Comparison of ENCODE assay signal across 10 cellular contexts in genomic region chr2:240319855-240320560, GRCh38.
DNase-seq lines count a peak whose midpoint lies in the region; ATAC-seq and TF ChIP-seq lines count a peak whose summit lies in the region.
"Had no signal": no experiment of that assay in that cellular context is flagged by ENCODE, and none has a peak within 500 bp of the region (broad histone marks: within the 10 kb centered on the region; RNA-seq: fewer than 3 reads in every experiment).

No MANE protein-coding gene starts in this region.

- intact Hi-C loops in HCT116 (cut with micrococcal nuclease), result no loop called here
- intact Hi-C loops in body of pancreas (cut with DNase I), result no loop called here
- intact Hi-C loops in OCI-LY7 (cut with micrococcal nuclease; ENCODE audit: unreplicated experiment), result no loop called here

- H3K27ac ChIP-seq in HCT116 (ENCODE audit: low read depth, low read length) (0 out of 2 replicates have a peak overlapping the region, but pooled peaks have one; percentile 6), body of pancreas (no peak overlapping the region), OCI-LY7 (ENCODE audit: low read depth, low read length, poor library complexity, severe bottlenecking) (no peak overlapping the region)

- H3K4me1 Mint-ChIP-seq in stimulated activated effector memory CD8-positive, alpha-beta T cell treated with anti-CD3 and anti-CD28 coated beads, Interleukin-12 subunit alpha, Interleukin-12 subunit beta, amount 100 ng/mL, for 72 hours, result no peaks in the 10 kb centered on the region
- H3K4me1 Mint-ChIP-seq: activated B cell treated with CpG ODN at 0.5 μM for 24 hours had no signal

- no peaks in the 10 kb centered on the region for H3K9me3 Mint-ChIP-seq in stimulated activated effector memory CD8-positive, alpha-beta T cell treated with anti-CD3 and anti-CD28 coated beads, Interleukin-12 subunit alpha, Interleukin-12 subunit beta, amount 100 ng/mL, for 72 hours
- H3K9me3 Mint-ChIP-seq: activated B cell treated with CpG ODN at 0.5 μM for 24 hours had no signal

- H3K27me3 ChIP-seq in HCT116 (ENCODE audit: insufficient read depth, low read length) (no peaks in the 10 kb centered on the region), body of pancreas (no peaks in the 10 kb centered on the region)

- H3K9ac ChIP-seq in HCT116 (ENCODE audit: low read length), result peak overlapping the region; percentile 6; the same call in 1 of the 2 replicates

- CTCF ChIA-PET in HCT116 (lab: Charles Lee) (interaction anchor here (1.6 kb wide), 1 partner anchor 64 kb away, joined by 4 read pairs; no protein-coding TSS in a partner anchor), OCI-LY7 (lab: Charles Lee; ENCODE audit: unreplicated experiment) (no interaction called here)

- TF ChIP-seq RAD21 in HCT116 (IDR thresholded peaks at IDR 0.05; ENCODE audit: low read depth), result no peak

- BruUV-seq in HCT116 (replicated peaks; lab: Mats Ljungman, UMichigan), result no TSS peak
- BruUV-seq in OCI-LY7 (replicated peaks; lab: Mats Ljungman, UMichigan), result no TSS peak

- H3K79me2 ChIP-seq in HCT116 (ENCODE audit: insufficient read depth, low read length), result no peaks in the 10 kb centered on the region
- no peaks in the 10 kb centered on the region for H3K79me2 ChIP-seq in OCI-LY7 (ENCODE audit: insufficient read depth, low read depth, low read length)

- H3K36me3 ChIP-seq in HCT116 (ENCODE audit: control insufficient read depth in 1 of 2, insufficient read depth in 2 of 2, low read length in 2 of 2), result no peaks in the 10 kb centered on the region
- H3K36me3 ChIP-seq in body of pancreas (replicated peaks in 1 of 2; ENCODE audit: insufficient read depth in 1 of 2, low read depth in 2 of 2), result no peaks in the 10 kb centered on the region
- no peaks in the 10 kb centered on the region for H3K36me3 ChIP-seq in OCI-LY7 (ENCODE audit: insufficient read depth, low read length)

- 57 to 58% methylated on average over 14 to 24 of the region's 24 CpGs for WGBS in body of pancreas, 2 donors

- TF ChIP-seq CTCF in HCT116 (IDR thresholded peaks at IDR 0.05 in 2 of 3, conservative IDR thresholded peaks at IDR 0.05 in 1 of 3; ENCODE audit: borderline replicate concordance in 1 of 3, insufficient read depth in 1 of 3, low read depth in 2 of 3, low read length in 2 of 3), result no peak
- TF ChIP-seq CTCF in body of pancreas (IDR thresholded peaks at IDR 0.05), result no peak
- TF ChIP-seq CTCF in OCI-LY7 (conservative IDR thresholded peaks at IDR 0.05; ENCODE audit: low read length), result no peak

- H3K4me2 ChIP-seq in HCT116 (ENCODE audit: low read length), result peak overlapping the region; percentile 62
- H3K4me2 ChIP-seq in OCI-LY7 (ENCODE audit: low read length), result no peak overlapping the region

- TF ChIP-seq POLR2A in HCT116 (IDR thresholded peaks at IDR 0.05; ENCODE audit: borderline replicate concordance, extremely low read depth, insufficient read depth, insufficient read length), result no peak
- TF ChIP-seq POLR2A in body of pancreas (IDR thresholded peaks at IDR 0.05), result no peak

- H3K36me3 Mint-ChIP-seq in stimulated activated effector memory CD8-positive, alpha-beta T cell treated with anti-CD3 and anti-CD28 coated beads, Interleukin-12 subunit alpha, Interleukin-12 subunit beta, amount 100 ng/mL, for 72 hours, result no peaks in the 10 kb centered on the region

- no peaks in the 10 kb centered on the region; the same call in 1 of the 2 replicates for H3K9me2 ChIP-seq in HCT116 (ENCODE audit: insufficient read depth)
- no peaks in the 10 kb centered on the region for H3K9me2 ChIP-seq in OCI-LY7 (ENCODE audit: insufficient read depth, low read length)

- H3K9me3 ChIP-seq in HCT116 (ENCODE audit: control insufficient read depth in 1 of 2, insufficient read depth in 1 of 2, low read depth in 1 of 2, low read length in 2 of 2), result no peaks in the 10 kb centered on the region
- H3K9me3 ChIP-seq in body of pancreas, result no peaks in the 10 kb centered on the region
- no peaks in the 10 kb centered on the region for H3K9me3 ChIP-seq in OCI-LY7 (ENCODE audit: low read length)

- H3K27ac Mint-ChIP-seq in stimulated activated effector memory CD8-positive, alpha-beta T cell treated with anti-CD3 and anti-CD28 coated beads, Interleukin-12 subunit alpha, Interleukin-12 subunit beta, amount 100 ng/mL, for 72 hours, result no peak overlapping the region
- H3K27ac Mint-ChIP-seq: activated B cell treated with CpG ODN at 0.5 μM for 24 hours had no signal

- H3K4me3 ChIP-seq in HCT116 (replicated peaks in 1 of 2; ENCODE audit: low read depth in 1 of 2, low read length in 2 of 2), result peak overlapping the region in 1 of 2 experiments; percentile 18; a peak in 1 of 4 replicates
- H3K4me3 ChIP-seq in body of pancreas, result no peak overlapping the region
- no peak overlapping the region for H3K4me3 ChIP-seq in OCI-LY7 (ENCODE audit: low read depth, low read length, poor library complexity, severe bottlenecking)
- H3K4me3 ChIP-seq: GM12878 had no signal

- no peaks in the 10 kb centered on the region for H4K20me1 ChIP-seq in HCT116 (ENCODE audit: insufficient read depth)
- no peaks in the 10 kb centered on the region for H4K20me1 ChIP-seq in OCI-LY7 (ENCODE audit: insufficient read depth, low read length)

- RAD21 ChIA-PET in HCT116 (lab: Charles Lee; ENCODE audit: low non-redundant PET in 1 of 2, low total read pairs in 2 of 2, uncharacterized antibody in 2 of 2, unreplicated experiment in 2 of 2), result no interaction called here

- peaks cover 13 to 22% of the 10 kb centered on the region in 2 experiments; a peak in 3 of 4 replicates for H3K4me1 ChIP-seq in HCT116 (ENCODE audit: control insufficient read depth in 1 of 2, insufficient read depth in 2 of 2, low read length in 2 of 2)
- H3K4me1 ChIP-seq in body of pancreas, result no peaks in the 10 kb centered on the region
- H3K4me1 ChIP-seq in OCI-LY7 (ENCODE audit: insufficient read depth, low read length, poor library complexity, severe bottlenecking), result no peaks in the 10 kb centered on the region

- peak; percentile 77 for ATAC-seq in HCT116
- ATAC-seq in body of pancreas, result peak; percentile 60
- peak; percentile 25 for ATAC-seq in stimulated activated effector memory CD8-positive, alpha-beta T cell treated with anti-CD3 and anti-CD28 coated beads, Interleukin-12 subunit alpha, Interleukin-12 subunit beta, amount 100 ng/mL, for 72 hours
- ATAC-seq in GM21619 (IDR thresholded peaks at IDR 0.05; ENCODE audit: unreplicated experiment), result no peak
- ATAC-seq in GM21723 (IDR thresholded peaks at IDR 0.05; ENCODE audit: unreplicated experiment), result no peak
- ATAC-seq: GM12878 had no signal

- POLR2A ChIA-PET in HCT116 (lab: Charles Lee) (no interaction called here), OCI-LY7 (lab: Charles Lee) (no interaction called here)

- no peak overlapping the region for H3K4me3 Mint-ChIP-seq in stimulated activated effector memory CD8-positive, alpha-beta T cell treated with anti-CD3 and anti-CD28 coated beads, Interleukin-12 subunit alpha, Interleukin-12 subunit beta, amount 100 ng/mL, for 72 hours
- H3K4me3 Mint-ChIP-seq: activated B cell treated with CpG ODN at 0.5 μM for 24 hours had no signal

- no peak overlapping the region for H2AFZ ChIP-seq in HCT116 (ENCODE audit: low read depth, low read length, poor library complexity, severe bottlenecking)
- H2AFZ ChIP-seq in OCI-LY7 (ENCODE audit: low read length), result no peak overlapping the region

- peak; percentile 23 for DNase-seq in HCT116 (ENCODE audit: low read depth, low spot score)
- peak in 2 of 4 donors; percentile 19 to 33 for DNase-seq in body of pancreas
- peak; percentile 69 for DNase-seq in iPS-NIHi11 (ENCODE audit: low spot score)
- DNase-seq in stimulated activated effector memory CD8-positive, alpha-beta T cell treated with anti-CD3 and anti-CD28 coated beads, Interleukin-12 subunit alpha, Interleukin-12 subunit beta, amount 100 ng/mL, for 72 hours (ENCODE audit: low spot score in 2 of 2), result no peak
- no peak for DNase-seq in OCI-LY7 (ENCODE audit: low spot score)
- DNase-seq in NCI-H2171 treated with DMSO at 0.1 percent for 48 hours (lab: John Stamatoyannopoulos, UW), result no peak
- DNase-seq: activated B cell treated with CpG ODN at 0.5 μM for 24 hours had no signal

TF ChIP-seq in HCT116, 20 proteins besides CTCF, POLR2A, EP300 and RAD21:
- TF ChIP-seq EGR1 (IDR thresholded peaks at IDR 0.05; ENCODE audit: low read depth) (peak; percentile 66; the same call in 1 of the 2 replicates), ATF3 (IDR thresholded peaks at IDR 0.05) (no peak)

Comparison
In these comparisons a context has a peak if more than half of its experiments do, and no peak if none do; other contexts are left out.
1. ATAC-seq: peak in HCT116 (single experiment), body of pancreas (single experiment) and stimulated activated effector memory CD8-positive, alpha-beta T cell treated with anti-CD3 and anti-CD28 coated beads, Interleukin-12 subunit alpha, Interleukin-12 subunit beta, amount 100 ng/mL, for 72 hours (single experiment); none in GM21619 (single experiment) and GM21723 (single experiment).
2. DNase-seq: peak in HCT116 (single experiment) and iPS-NIHi11 (single experiment); none in stimulated activated effector memory CD8-positive, alpha-beta T cell treated with anti-CD3 and anti-CD28 coated beads, Interleukin-12 subunit alpha, Interleukin-12 subunit beta, amount 100 ng/mL, for 72 hours (0 of 2), OCI-LY7 (single experiment) and NCI-H2171 treated with DMSO at 0.1 percent for 48 hours (single experiment).